ENCODE assay signal across 8 cellular contexts in the genomic region with DNA sequence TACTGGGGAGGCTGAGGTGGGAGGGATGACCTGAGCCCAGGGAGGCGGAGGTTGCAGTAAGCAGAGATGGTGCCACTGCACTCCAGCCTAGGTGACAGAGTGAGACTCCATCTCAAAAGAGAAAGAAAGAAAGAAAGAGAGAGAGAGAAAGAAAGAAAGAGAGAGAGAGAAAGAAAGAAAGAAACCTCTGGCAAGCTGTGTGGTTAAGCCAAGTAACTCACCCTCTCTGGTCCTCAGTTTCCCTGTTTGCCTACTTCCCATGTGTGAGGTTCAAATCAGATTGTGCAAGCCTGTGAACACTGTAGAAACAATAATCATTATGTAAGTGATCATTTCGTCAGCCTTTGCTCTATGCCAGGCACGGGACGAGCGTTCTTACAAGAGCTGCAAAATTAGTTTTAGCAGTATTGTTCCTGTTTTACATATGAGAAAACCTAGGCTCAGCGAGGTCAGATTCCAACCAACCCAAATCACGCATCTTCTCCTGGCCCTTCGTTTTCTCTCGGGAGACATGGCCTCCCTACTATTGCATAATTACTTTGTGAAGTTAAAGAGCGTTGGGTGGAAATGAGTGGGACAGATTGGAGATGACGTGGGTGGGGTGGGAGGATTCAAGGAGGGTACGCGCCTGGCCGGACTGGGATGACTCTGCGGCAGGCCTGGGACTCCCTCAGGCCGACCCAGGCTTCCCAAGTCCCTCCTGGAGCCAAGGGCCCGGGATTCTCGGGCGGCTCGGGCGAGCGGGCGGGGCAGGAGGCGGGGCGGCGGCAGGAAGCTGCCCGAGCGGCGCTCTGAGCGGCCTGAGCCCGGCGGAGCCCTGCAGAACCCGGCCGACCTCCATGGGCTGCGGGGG. TPM values are rescaled to one million over a fixed set of nuclear protein-coding genes. Genes with fewer than 3 reads are reported as not detected.
DNase-seq lines count a peak whose midpoint lies in the region; ATAC-seq and TF ChIP-seq lines count a peak whose summit lies in the region.

TSS of gene SNX21 (plus strand) at position 770 of the 853 bp plus-strand sequence. CDS start 121 bp downstream, outside the sequence.

- peaks cover 0 to 2% (median 0%) of the 10 kb centered on the region in 4 donors for H3K36me3 ChIP-seq in liver (ENCODE audit: control insufficient read depth in 4 of 4, insufficient read depth in 3 of 4, low read depth in 1 of 4, low read length in 3 of 4)

- WGBS in liver = 4% methylated on average over 35 of the region's 35 CpGs

- H3K4me1 ChIP-seq in liver (ENCODE audit: control insufficient read depth in 4 of 4, insufficient read depth in 4 of 4, low read length in 3 of 4) = peaks cover 4 to 14% (median 9%) of the 10 kb centered on the region in 4 donors

- peak; percentile 67 for DNase-seq in GM10266 (ENCODE audit: extremely low spot score)
- DNase-seq in NCI-H1105 (lab: John Stamatoyannopoulos, UW) = peak; percentile 19
- peak in 2 of 3 experiments; percentile 9 to 19 for DNase-seq in effector memory CD8-positive, alpha-beta T cell
- DNase-seq in stimulated activated CD4-positive, alpha-beta T cell treated with anti-CD3 and anti-CD28 coated beads, Interleukin-4, amount 100 ng/mL, for 1 hour = peak; percentile 22

- peak in 1 of 2 donors; percentile 30 for TF ChIP-seq RAD21 in liver (IDR thresholded peaks at IDR 0.05)

- peaks cover 6% of the 10 kb centered on the region in 2 donors for H3K27me3 Mint-ChIP-seq in effector memory CD8-positive, alpha-beta T cell

- H3K27ac ChIP-seq in 22Rv1 (peak within 1 kb of the TSS; percentile 54), liver (ENCODE audit: low read depth in 1 of 2, low read length in 2 of 2) (peak within 1 kb of the TSS; percentile 60 to 82)

- no peaks in the 10 kb centered on the region for H3K36me3 Mint-ChIP-seq in effector memory CD8-positive, alpha-beta T cell (ENCODE audit: insufficient read depth)

- H3K9ac ChIP-seq in liver (ENCODE audit: low read depth in 1 of 2, low read length in 2 of 2) = peak within 1 kb of the TSS; percentile 20 to 82

- ATAC-seq in effector memory CD8-positive, alpha-beta T cell (replicated peaks) = peak; percentile 75
- no peak for ATAC-seq in HG02938 (IDR thresholded peaks at IDR 0.05; ENCODE audit: unreplicated experiment)

- no peaks in the 10 kb centered on the region for H3K9me3 ChIP-seq in liver (ENCODE audit: control insufficient read depth in 4 of 4, low read length in 3 of 4)

- peak within 1 kb of the TSS; percentile 75 to 82 for H3K4me3 Mint-ChIP-seq in effector memory CD8-positive, alpha-beta T cell

- peak within 1 kb of the TSS in 1 of 2 donors; percentile 87 for H3K27ac Mint-ChIP-seq in effector memory CD8-positive, alpha-beta T cell

- H3K4me3 ChIP-seq in WI38 (ENCODE audit: low read depth, low read length) = peak within 1 kb of the TSS; percentile 72
- peak within 1 kb of the TSS; percentile 69 to 79 (median 70) for H3K4me3 ChIP-seq in liver (ENCODE audit: low read depth in 1 of 3, low read length in 3 of 3)

- H3K4me1 Mint-ChIP-seq in effector memory CD8-positive, alpha-beta T cell (ENCODE audit: low read depth in 2 of 2) = peaks cover 9 to 11% of the 10 kb centered on the region in 2 donors

- no peaks in the 10 kb centered on the region for H3K27me3 ChIP-seq in liver (ENCODE audit: control insufficient read depth in 4 of 4, insufficient read depth in 4 of 4, low read length in 3 of 4)

- no peaks in the 10 kb centered on the region for H3K9me3 Mint-ChIP-seq in effector memory CD8-positive, alpha-beta T cell

- TF ChIP-seq CTCF in 22Rv1 (IDR thresholded peaks at IDR 0.05) (no peak), GM10266 (IDR thresholded peaks at IDR 0.05; ENCODE audit: control insufficient read depth, insufficient read depth, low read depth, missing control alignments) (no peak), WI38 (IDR thresholded peaks at IDR 0.05; ENCODE audit: low read depth, low read length) (no peak), liver (IDR thresholded peaks at IDR 0.05; ENCODE audit: low read depth, low read length, missing input control) (no peak)

TF ChIP-seq in liver, 16 proteins besides CTCF, POLR2A, EP300 and RAD21:
- TF ChIP-seq RXRA (IDR thresholded peaks at IDR 0.05) (peak; percentile 24 to 28), GABPA (IDR thresholded peaks at IDR 0.05 in 1 of 2, conservative IDR thresholded peaks at IDR 0.05 in 1 of 2) (peak in 1 of 2 donors; percentile 19), YY1 (IDR thresholded peaks at IDR 0.05) (peak; percentile 83), EGR1 (IDR thresholded peaks at IDR 0.05; ENCODE audit: low read depth in 2 of 2) (peak in 1 of 2 donors; percentile 16), TAF1 (conservative IDR thresholded peaks at IDR 0.05) (no peak), NR2F2 (IDR thresholded peaks at IDR 0.05) (peak; percentile 43), JUND (IDR thresholded peaks at IDR 0.05) (peak in 1 of 2 donors; percentile 45), HNF4A (conservative IDR thresholded peaks at IDR 0.05) (peak; percentile 28 to 48), FOXA2 (IDR thresholded peaks at IDR 0.05) (no peak), FOXA1 (IDR thresholded peaks at IDR 0.05) (no peak), SP1 (IDR thresholded peaks at IDR 0.05) (peak; percentile 57), HNF4G (IDR thresholded peaks at IDR 0.05) (no peak)
- TF ChIP-seq, protein P1, sequence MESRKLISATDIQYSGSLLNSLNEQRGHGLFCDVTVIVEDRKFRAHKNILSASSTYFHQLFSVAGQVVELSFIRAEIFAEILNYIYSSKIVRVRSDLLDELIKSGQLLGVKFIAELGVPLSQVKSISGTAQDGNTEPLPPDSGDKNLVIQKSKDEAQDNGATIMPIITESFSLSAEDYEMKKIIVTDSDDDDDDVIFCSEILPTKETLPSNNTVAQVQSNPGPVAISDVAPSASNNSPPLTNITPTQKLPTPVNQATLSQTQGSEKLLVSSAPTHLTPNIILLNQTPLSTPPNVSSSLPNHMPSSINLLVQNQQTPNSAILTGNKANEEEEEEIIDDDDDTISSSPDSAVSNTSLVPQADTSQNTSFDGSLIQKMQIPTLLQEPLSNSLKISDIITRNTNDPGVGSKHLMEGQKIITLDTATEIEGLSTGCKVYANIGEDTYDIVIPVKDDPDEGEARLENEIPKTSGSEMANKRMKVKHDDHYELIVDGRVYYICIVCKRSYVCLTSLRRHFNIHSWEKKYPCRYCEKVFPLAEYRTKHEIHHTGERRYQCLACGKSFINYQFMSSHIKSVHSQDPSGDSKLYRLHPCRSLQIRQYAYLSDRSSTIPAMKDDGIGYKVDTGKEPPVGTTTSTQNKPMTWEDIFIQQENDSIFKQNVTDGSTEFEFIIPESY (IDR thresholded peaks at IDR 0.05) = peak; percentile 62
- TF ChIP-seq, protein P2, sequence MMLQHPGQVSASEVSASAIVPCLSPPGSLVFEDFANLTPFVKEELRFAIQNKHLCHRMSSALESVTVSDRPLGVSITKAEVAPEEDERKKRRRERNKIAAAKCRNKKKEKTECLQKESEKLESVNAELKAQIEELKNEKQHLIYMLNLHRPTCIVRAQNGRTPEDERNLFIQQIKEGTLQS (IDR thresholded peaks at IDR 0.05) = peak; percentile 51
- TF ChIP-seq, protein P3, sequence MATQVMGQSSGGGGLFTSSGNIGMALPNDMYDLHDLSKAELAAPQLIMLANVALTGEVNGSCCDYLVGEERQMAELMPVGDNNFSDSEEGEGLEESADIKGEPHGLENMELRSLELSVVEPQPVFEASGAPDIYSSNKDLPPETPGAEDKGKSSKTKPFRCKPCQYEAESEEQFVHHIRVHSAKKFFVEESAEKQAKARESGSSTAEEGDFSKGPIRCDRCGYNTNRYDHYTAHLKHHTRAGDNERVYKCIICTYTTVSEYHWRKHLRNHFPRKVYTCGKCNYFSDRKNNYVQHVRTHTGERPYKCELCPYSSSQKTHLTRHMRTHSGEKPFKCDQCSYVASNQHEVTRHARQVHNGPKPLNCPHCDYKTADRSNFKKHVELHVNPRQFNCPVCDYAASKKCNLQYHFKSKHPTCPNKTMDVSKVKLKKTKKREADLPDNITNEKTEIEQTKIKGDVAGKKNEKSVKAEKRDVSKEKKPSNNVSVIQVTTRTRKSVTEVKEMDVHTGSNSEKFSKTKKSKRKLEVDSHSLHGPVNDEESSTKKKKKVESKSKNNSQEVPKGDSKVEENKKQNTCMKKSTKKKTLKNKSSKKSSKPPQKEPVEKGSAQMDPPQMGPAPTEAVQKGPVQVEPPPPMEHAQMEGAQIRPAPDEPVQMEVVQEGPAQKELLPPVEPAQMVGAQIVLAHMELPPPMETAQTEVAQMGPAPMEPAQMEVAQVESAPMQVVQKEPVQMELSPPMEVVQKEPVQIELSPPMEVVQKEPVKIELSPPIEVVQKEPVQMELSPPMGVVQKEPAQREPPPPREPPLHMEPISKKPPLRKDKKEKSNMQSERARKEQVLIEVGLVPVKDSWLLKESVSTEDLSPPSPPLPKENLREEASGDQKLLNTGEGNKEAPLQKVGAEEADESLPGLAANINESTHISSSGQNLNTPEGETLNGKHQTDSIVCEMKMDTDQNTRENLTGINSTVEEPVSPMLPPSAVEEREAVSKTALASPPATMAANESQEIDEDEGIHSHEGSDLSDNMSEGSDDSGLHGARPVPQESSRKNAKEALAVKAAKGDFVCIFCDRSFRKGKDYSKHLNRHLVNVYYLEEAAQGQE (IDR thresholded peaks at IDR 0.05) = peak; percentile 56
- TF ChIP-seq, protein P4, sequence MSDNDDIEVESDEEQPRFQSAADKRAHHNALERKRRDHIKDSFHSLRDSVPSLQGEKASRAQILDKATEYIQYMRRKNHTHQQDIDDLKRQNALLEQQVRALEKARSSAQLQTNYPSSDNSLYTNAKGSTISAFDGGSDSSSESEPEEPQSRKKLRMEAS (IDR thresholded peaks at IDR 0.05) = no peak

RNA-seq across cellular contexts. Expression of gene SNX21, which starts in this region (rescaled TPM):
- 10 to 100 TPM in 1 of 2 donors, 1 to 10 TPM in 1; 4.5 to 10.6 TPM for total RNA-seq in liver
- polyA plus RNA-seq in liver = 1 to 10 TPM; 3.8 to 5.1 TPM

Comparison
In these comparisons a context has a peak if more than half of its experiments do, and no peak if none do; other contexts are left out.
1. DNase-seq: peak in every context shown above with its lines; median percentile 67 in GM10266; 22 in stimulated activated CD4-positive, alpha-beta T cell treated with anti-CD3 and anti-CD28 coated beads, Interleukin-4, amount 100 ng/mL, for 1 hour; 19 in NCI-H1105; 14 in effector memory CD8-positive, alpha-beta T cell.